Comparison of ENCODE assay signal across 1 cellular context in genomic region chr12:53978477-53979356, GRCh38.
TF ChIP-seq lines count a peak whose summit lies in the region.

No MANE protein-coding gene starts in this region.

TF ChIP-seq in HEK293, 187 proteins besides CTCF, POLR2A, EP300 and RAD21 (continued from another document):
- TF ChIP-seq ZEB2 (tag by site-specific recombination; IDR thresholded peaks at IDR 0.05) (peak; percentile 42; the same call in 1 of the 2 replicates), SP7 (tag by site-specific recombination; IDR thresholded peaks at IDR 0.05) (no peak), ZNF266 (tag by site-specific recombination; IDR thresholded peaks at IDR 0.05; ENCODE audit: low read depth) (no peak), GLIS2 (tag by site-specific recombination; IDR thresholded peaks at IDR 0.05) (peak; percentile 71), ZNF394 (tag by site-specific recombination; IDR thresholded peaks at IDR 0.05; ENCODE audit: borderline replicate concordance) (no peak), ZNF76 (tag by site-specific recombination; IDR thresholded peaks at IDR 0.05; ENCODE audit: borderline replicate concordance, low read depth) (no peak), ZNF433 (tag by site-specific recombination; IDR thresholded peaks at IDR 0.05; ENCODE audit: low read depth) (no peak), ZNF37A (tag by site-specific recombination; IDR thresholded peaks at IDR 0.05) (no peak), ZNF416 (tag by site-specific recombination; IDR thresholded peaks at IDR 0.05) (no peak), ZNF404 (tag by site-specific recombination; IDR thresholded peaks at IDR 0.05) (no peak), ZSCAN30 (tag by site-specific recombination; IDR thresholded peaks at IDR 0.05) (no peak; the same call in 1 of the 2 replicates)
TF ChIP-seq in HEK293: peak in this region for 38.
